In genomic region chr2:152523091-152523490, GRCh38 we compare ENCODE assay signal across 21 cellular contexts.
DNase-seq lines count a peak whose midpoint lies in the region; ATAC-seq, FAIRE-seq and TF ChIP-seq lines count a peak whose summit lies in the region.
"Had no signal": no experiment of that assay in that cellular context is flagged by ENCODE, and none has a peak within 500 bp of the region (broad histone marks: within the 10 kb centered on the region; RNA-seq: fewer than 3 reads in every experiment).

No MANE protein-coding gene starts in this region.

- H3K27ac ChIP-seq in IMR-90 (ENCODE audit: insufficient read depth, low read length) (no peak overlapping the region), mammary epithelial cell (ENCODE audit: insufficient read depth, low read depth, low read length) (peak overlapping the region; percentile 58)
- H3K27ac ChIP-seq: A549, foreskin keratinocyte, prostate gland, thoracic aorta had no signal

- H3K9ac ChIP-seq in IMR-90 (ENCODE audit: low read depth, low read length) (no peak overlapping the region), mammary epithelial cell (ENCODE audit: insufficient read depth, low read length) (no peak overlapping the region)

- H2BK5ac ChIP-seq in IMR-90 (ENCODE audit: low read depth, low read length, poor library complexity, severe bottlenecking): no peak overlapping the region

- no peak overlapping the region for H3K4me2 ChIP-seq in IMR-90 (ENCODE audit: low read depth, low read length)
- H3K4me2 ChIP-seq in mammary epithelial cell (ENCODE audit: insufficient read depth, low read depth, low read length): peak overlapping the region; percentile 13
- H3K4me2 ChIP-seq: A549 had no signal

- H3K23ac ChIP-seq in IMR-90 (ENCODE audit: low read depth, low read length): no peak overlapping the region

- H3K4ac ChIP-seq in IMR-90 (ENCODE audit: low read depth, low read length): no peak overlapping the region

- no peak overlapping the region for H3K4me3 ChIP-seq in IMR-90 (ENCODE audit: insufficient read depth, low read depth, low read length)
- no peak overlapping the region for H3K4me3 ChIP-seq in mammary epithelial cell (replicated peaks in 1 of 3; ENCODE audit: insufficient read depth in 1 of 3, low read depth in 2 of 3, low read length in 3 of 3)
- H3K4me3 ChIP-seq in foreskin fibroblast (ENCODE audit: low read depth in 1 of 2, low read length in 2 of 2): no peak overlapping the region
- H3K4me3 ChIP-seq: A549, prostate gland, thoracic aorta had no signal

- no peak overlapping the region for H2AK5ac ChIP-seq in IMR-90 (ENCODE audit: low read depth, low read length)

- no peak overlapping the region for H3K14ac ChIP-seq in IMR-90 (replicated peaks; ENCODE audit: low read depth, low read length)

- no peak overlapping the region for H2AK9ac ChIP-seq in IMR-90 (replicated peaks; ENCODE audit: low read depth, low read length, poor library complexity)

- no peak for ATAC-seq in IMR-90 (ENCODE audit: low read depth)
- ATAC-seq: A549; effector memory CD8-positive, alpha-beta T cell; foreskin keratinocyte had no signal

- intact Hi-C loops in IMR-90 (cut with micrococcal nuclease) (no loop called here), mammary epithelial cell (cut with micrococcal nuclease) (no loop called here)

- no peak overlapping the region for H2BK15ac ChIP-seq in IMR-90 (ENCODE audit: low read depth, low read length)

- H3K18ac ChIP-seq in IMR-90 (ENCODE audit: low read depth, low read length): no peak overlapping the region

- BruUV-seq in IMR-90 (replicated peaks; lab: Mats Ljungman, UMichigan) (no TSS peak), mammary epithelial cell (replicated peaks; lab: Mats Ljungman, UMichigan) (no TSS peak)

- no peaks in the 10 kb centered on the region for H3K9me3 ChIP-seq in IMR-90 (ENCODE audit: control insufficient read depth, insufficient read depth, low read length)
- H3K9me3 ChIP-seq in mammary epithelial cell (replicated peaks; ENCODE audit: insufficient read depth, low read length): no peaks in the 10 kb centered on the region
- H3K9me3 ChIP-seq: A549, prostate gland, thoracic aorta had no signal

- in situ Hi-C loops in IMR-90 (cut with MboI; ENCODE audit: low sequenced_read_pairs): no loop called here
- in situ Hi-C loops in mammary epithelial cell (cut with MboI; ENCODE audit: low sequenced_read_pairs in 2 of 2): no loop called here

- no peak overlapping the region for H4K8ac ChIP-seq in IMR-90 (ENCODE audit: low read depth in 2 of 2, low read length in 2 of 2)

- 0 out of 2 replicates have a peak, but pooled peaks cover 4% of the 10 kb centered on the region for H3K9me1 ChIP-seq in IMR-90 (ENCODE audit: insufficient read depth, low read length)

- CTCF ChIA-PET in IMR-90 (lab: Yijun Ruan, JAX) (no interaction called here), mammary epithelial cell (lab: Charles Lee; ENCODE audit: low non-redundant PET) (no interaction called here)

- H4K5ac ChIP-seq in IMR-90 (ENCODE audit: low read depth, low read length): no peak overlapping the region

- H3K79me2 ChIP-seq in mammary epithelial cell (ENCODE audit: insufficient read depth, low read length): peaks cover 81% of the 10 kb centered on the region

- POLR2A ChIA-PET in IMR-90 (lab: Charles Lee; ENCODE audit: unreplicated experiment): no interaction called here

- TF ChIP-seq CTCF in IMR-90 (conservative IDR thresholded peaks at IDR 0.05; ENCODE audit: low read depth, low read length): no peak
- no peak for TF ChIP-seq CTCF in mammary epithelial cell (conservative IDR thresholded peaks at IDR 0.05 in 1 of 2, IDR thresholded peaks at IDR 0.05 in 1 of 2; ENCODE audit: extremely low read depth in 1 of 2, insufficient read depth in 1 of 2, low read depth in 1 of 2, low read length in 2 of 2)
- TF ChIP-seq CTCF in foreskin fibroblast (IDR thresholded peaks at IDR 0.05; ENCODE audit: low read depth, low read length): no peak

- no peak overlapping the region for H2BK120ac ChIP-seq in IMR-90 (ENCODE audit: low read depth, low read length)

- DNase-seq in IMR-90 (peak; percentile 86), mammary epithelial cell (peak; percentile 68), foreskin fibroblast (peak; percentile 73 to 89), NCI-H1694 treated with DMSO at 0.1 percent for 48 hours (lab: John Stamatoyannopoulos, UW) (no peak), NCI-H187 (lab: John Stamatoyannopoulos, UW) (no peak)
- no peak for DNase-seq in stimulated activated naive CD4-positive, alpha-beta T cell treated with Interleukin-2 at 50 U/mL for 16 hours (lab: John Stamatoyannopoulos, UW)
- DNase-seq in effector CD8-positive, alpha-beta T cell (lab: John Stamatoyannopoulos, UW): no peak
- DNase-seq: activated CD4-positive, alpha-beta memory T cell treated with anti-CD3 and anti-CD28 coated beads, Interleukin-2, amount 10 ng/mL, durations not matched to agents 7 days and 5 days; activated T-cell treated with anti-CD3 and anti-CD28 coated beads, Interleukin-2, amount 50 U/mL, for 24 hours; caudate nucleus; CD4-positive, alpha-beta memory T cell; effector memory CD8-positive, alpha-beta T cell; foreskin keratinocyte; kidney glomerular epithelial cell; NCI-H2029 treated with DMSO at 0.1 percent for 48 hours; NCI-H510A; T-helper 1 cell had no signal

- H3K36me3 ChIP-seq in IMR-90 (ENCODE audit: control insufficient read depth, insufficient read depth, low read length) (no peaks in the 10 kb centered on the region), mammary epithelial cell (ENCODE audit: insufficient read depth, low read length) (no peaks in the 10 kb centered on the region)
- H3K36me3 ChIP-seq: prostate gland, thoracic aorta had no signal

- H3K79me1 ChIP-seq in IMR-90 (ENCODE audit: low read depth in 1 of 2, low read length in 2 of 2): peaks cover 5 to 13% of the 10 kb centered on the region in 2 experiments; a peak in 3 of 4 replicates

- TF ChIP-seq RAD21 in IMR-90 (IDR thresholded peaks at IDR 0.05; ENCODE audit: low read length): no peak

- dilution Hi-C loops in IMR-90 (cut with HindIII; ENCODE audit: low sequenced_read_pairs, unreplicated experiment) (no loop called here), mammary epithelial cell (cut with HindIII; ENCODE audit: low sequenced_read_pairs) (no loop called here)

- no peak overlapping the region for H4K91ac ChIP-seq in IMR-90 (ENCODE audit: insufficient read depth, low read depth, low read length)

- no peak overlapping the region for H2BK20ac ChIP-seq in IMR-90 (ENCODE audit: low read depth, low read length)

- H2AFZ ChIP-seq in IMR-90 (replicated peaks; ENCODE audit: low read length, poor library complexity) (no peak overlapping the region), mammary epithelial cell (ENCODE audit: low read depth, low read length) (no peak overlapping the region)

- peak; percentile 11 for FAIRE-seq in A204.1 (lab: Jason Lieb, UNC)
- FAIRE-seq: A549 had no signal

- H3K56ac ChIP-seq in IMR-90 (ENCODE audit: extremely low read depth, insufficient read depth, low read length): no peak overlapping the region

- peaks cover 8% of the 10 kb centered on the region for H3K4me1 ChIP-seq in IMR-90 (ENCODE audit: control insufficient read depth, insufficient read depth, low read length)
- H3K4me1 ChIP-seq in mammary epithelial cell (ENCODE audit: insufficient read depth, low read length): peaks cover 54% of the 10 kb centered on the region
- H3K4me1 ChIP-seq: prostate gland had no signal

- no peak for TF ChIP-seq POLR2A in IMR-90 (IDR thresholded peaks at IDR 0.05; ENCODE audit: low read depth, low read length)

- H4K20me1 ChIP-seq in IMR-90 (ENCODE audit: insufficient read depth, low read length): no peaks in the 10 kb centered on the region
- no peaks in the 10 kb centered on the region for H4K20me1 ChIP-seq in mammary epithelial cell (ENCODE audit: insufficient read depth, low read length)

- H3K27me3 ChIP-seq in IMR-90 (ENCODE audit: control insufficient read depth, insufficient read depth, low read length): no peaks in the 10 kb centered on the region
- H3K27me3 ChIP-seq in mammary epithelial cell (ENCODE audit: insufficient read depth, low read length): no peaks in the 10 kb centered on the region
- H3K27me3 ChIP-seq: foreskin keratinocyte had no signal

TF ChIP-seq in IMR-90, 13 proteins besides CTCF, POLR2A, EP300 and RAD21:
- TF ChIP-seq RCOR1 (IDR thresholded peaks at IDR 0.05; ENCODE audit: insufficient replicate concordance, low read length): no peak
- peak; percentile 53 for TF ChIP-seq FOS (IDR thresholded peaks at IDR 0.05; ENCODE audit: low read depth, low read length)

Comparison
In these comparisons a context has a peak if more than half of its experiments do, and no peak if none do; other contexts are left out.
1. DNase-seq: peak in IMR-90 (single experiment), mammary epithelial cell (single experiment) and foreskin fibroblast (2 of 2); none in stimulated activated naive CD4-positive, alpha-beta T cell treated with Interleukin-2 at 50 U/mL for 16 hours (single experiment), effector CD8-positive, alpha-beta T cell (single experiment), NCI-H1694 treated with DMSO at 0.1 percent for 48 hours (single experiment) and NCI-H187 (0 of 2).